Comparison of ENCODE assay signal across 15 cellular contexts in the genomic region with DNA sequence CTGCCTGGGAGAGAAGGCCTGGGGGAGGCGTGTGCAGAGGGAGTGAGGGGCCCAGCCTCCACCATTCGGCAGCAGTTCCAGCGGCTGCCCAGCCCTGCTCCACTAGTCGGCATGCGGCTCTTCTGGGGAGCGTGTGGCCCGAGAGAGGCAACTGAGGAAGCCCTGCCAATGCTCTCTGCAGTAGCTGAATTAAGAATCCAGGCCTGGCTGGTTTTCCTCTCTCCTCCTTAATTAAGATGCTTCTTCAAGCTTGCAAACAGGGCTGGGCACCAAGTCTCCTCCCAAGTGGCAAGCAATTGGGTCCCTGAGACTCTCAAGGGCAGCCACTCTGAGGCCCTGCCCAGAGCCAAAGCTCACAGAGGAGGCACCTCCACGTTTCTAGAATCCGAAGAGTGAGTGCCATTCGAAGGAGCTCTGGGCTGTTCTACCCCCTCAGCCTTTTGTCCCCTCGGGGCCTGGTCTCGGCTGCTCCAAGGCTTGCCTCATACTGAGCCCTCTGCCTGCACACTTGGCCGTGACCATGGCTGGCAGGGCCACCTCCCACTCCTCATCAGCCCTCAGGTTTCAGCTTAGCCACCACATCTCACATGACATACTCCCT.
DNase-seq lines count a peak whose midpoint lies in the region; ATAC-seq and TF ChIP-seq lines count a peak whose summit lies in the region.
"Had no signal": no experiment of that assay in that cellular context is flagged by ENCODE, and none has a peak within 500 bp of the region (broad histone marks: within the 10 kb centered on the region; RNA-seq: fewer than 3 reads in every experiment).

No MANE protein-coding gene starts in this region.

- TF ChIP-seq CTCF in brain (conservative IDR thresholded peaks at IDR 0.05) (no peak), lower lobe of right lung (IDR thresholded peaks at IDR 0.05) (no peak), spleen (IDR thresholded peaks at IDR 0.05 in 8 of 11, conservative IDR thresholded peaks at IDR 0.05 in 3 of 11) (no peak), GM10266 (IDR thresholded peaks at IDR 0.05; ENCODE audit: control insufficient read depth, insufficient read depth, low read depth, missing control alignments) (no peak)

- peak overlapping the region in 1 of 5 experiments; percentile 5 for H3K4me3 Mint-ChIP-seq in brain
- no peak overlapping the region for H3K4me3 Mint-ChIP-seq in activated T-helper 1 cell treated with anti-CD3 and anti-CD28 coated beads, Interleukin-12 subunit alpha, Interleukin-12 subunit beta, Interleukin-2, Interleukin-4 antibody, amounts not matched to agents 30 ng/mL and 10 ng/mL and 1 ng/mL, durations not matched to agents 14 hours and 24 hours and 36 hours
- H3K4me3 Mint-ChIP-seq: activated B cell treated with CpG ODN at 0.5 μM for 24 hours; activated naive CD4-positive, alpha-beta T cell treated with anti-CD3 and anti-CD28 coated beads, Interleukin-2, amount 50 U/mL, for 24 hours; CD4-positive, CD25-positive, alpha-beta regulatory T cell had no signal

- H3K9me3 ChIP-seq in lower lobe of right lung (no peaks in the 10 kb centered on the region), spleen (no peaks in the 10 kb centered on the region)
- H3K9me3 ChIP-seq: neutrophil had no signal

- H3K36me3 ChIP-seq in lower lobe of right lung (peaks cover 22% of the 10 kb centered on the region), spleen (peaks cover 0 to 58% (median 15%) of the 10 kb centered on the region in 6 donors)

- TF ChIP-seq POLR2A in spleen (IDR thresholded peaks at IDR 0.05), result no peak

- H3K9me3 Mint-ChIP-seq in brain, result no peaks in the 10 kb centered on the region
- no peaks in the 10 kb centered on the region for H3K9me3 Mint-ChIP-seq in activated T-helper 1 cell treated with anti-CD3 and anti-CD28 coated beads, Interleukin-12 subunit alpha, Interleukin-12 subunit beta, Interleukin-2, Interleukin-4 antibody, amounts not matched to agents 30 ng/mL and 10 ng/mL and 1 ng/mL, durations not matched to agents 14 hours and 24 hours and 36 hours
- H3K9me3 Mint-ChIP-seq: activated B cell treated with CpG ODN at 0.5 μM for 24 hours; activated naive CD4-positive, alpha-beta T cell treated with anti-CD3 and anti-CD28 coated beads, Interleukin-2, amount 50 U/mL, for 24 hours; CD4-positive, CD25-positive, alpha-beta regulatory T cell had no signal

- H3K4me3 ChIP-seq in lower lobe of right lung, result no peak overlapping the region
- H3K4me3 ChIP-seq in spleen, result no peak overlapping the region
- H3K4me3 ChIP-seq: K562, SK-N-MC had no signal

- WGBS in spleen, 5 donors, result 91 to 93% (median 92%) methylated on average over 8 to 13 of the region's 13 CpGs

- peaks cover 98% of the 10 kb centered on the region for H3K4me1 Mint-ChIP-seq in brain
- peaks cover 12% of the 10 kb centered on the region for H3K4me1 Mint-ChIP-seq in activated T-helper 1 cell treated with anti-CD3 and anti-CD28 coated beads, Interleukin-12 subunit alpha, Interleukin-12 subunit beta, Interleukin-2, Interleukin-4 antibody, amounts not matched to agents 30 ng/mL and 10 ng/mL and 1 ng/mL, durations not matched to agents 14 hours and 24 hours and 36 hours (ENCODE audit: low read depth)

- H3K27me3 ChIP-seq in lower lobe of right lung (ENCODE audit: low read depth) (no peaks in the 10 kb centered on the region), spleen (replicated peaks in 1 of 7) (no peaks in the 10 kb centered on the region)
- H3K27me3 ChIP-seq: neutrophil had no signal

- peaks cover 62% of the 10 kb centered on the region for H3K4me1 ChIP-seq in lower lobe of right lung
- H3K4me1 ChIP-seq in spleen, result peaks cover 13 to 36% (median 30%) of the 10 kb centered on the region in 6 donors

- no peak overlapping the region for H3K27ac ChIP-seq in lower lobe of right lung
- no peak overlapping the region for H3K27ac ChIP-seq in spleen
- H3K27ac ChIP-seq: neutrophil, SK-N-MC had no signal

- H3K36me3 Mint-ChIP-seq in brain, result peaks cover 7% of the 10 kb centered on the region
- no peaks in the 10 kb centered on the region for H3K36me3 Mint-ChIP-seq in activated T-helper 1 cell treated with anti-CD3 and anti-CD28 coated beads, Interleukin-12 subunit alpha, Interleukin-12 subunit beta, Interleukin-2, Interleukin-4 antibody, amounts not matched to agents 30 ng/mL and 10 ng/mL and 1 ng/mL, durations not matched to agents 14 hours and 24 hours and 36 hours (ENCODE audit: low read depth)

- H3K27me3 Mint-ChIP-seq in brain, result no peaks in the 10 kb centered on the region
- no peaks in the 10 kb centered on the region for H3K27me3 Mint-ChIP-seq in activated T-helper 1 cell treated with anti-CD3 and anti-CD28 coated beads, Interleukin-12 subunit alpha, Interleukin-12 subunit beta, Interleukin-2, Interleukin-4 antibody, amounts not matched to agents 30 ng/mL and 10 ng/mL and 1 ng/mL, durations not matched to agents 14 hours and 24 hours and 36 hours (ENCODE audit: insufficient read depth)
- H3K27me3 Mint-ChIP-seq: activated B cell treated with CpG ODN at 0.5 μM for 24 hours; activated naive CD4-positive, alpha-beta T cell treated with anti-CD3 and anti-CD28 coated beads, Interleukin-2, amount 50 U/mL, for 24 hours; CD4-positive, CD25-positive, alpha-beta regulatory T cell had no signal

- DNase-seq in NCI-H446 treated with DMSO at 0.1 percent for 48 hours (lab: John Stamatoyannopoulos, UW), result peak; percentile 22
- peak; percentile 68 for DNase-seq in lower lobe of right lung
- DNase-seq in spleen, result peak; percentile 63
- DNase-seq in activated T-helper 1 cell treated with anti-CD3 and anti-CD28 coated beads, Interleukin-12 subunit alpha, Interleukin-12 subunit beta, Interleukin-2, Interleukin-4 antibody, amounts not matched to agents 30 ng/mL and 10 ng/mL and 1 ng/mL, durations not matched to agents 14 hours and 24 hours and 36 hours (ENCODE audit: low spot score), result no peak
- DNase-seq in AML-193 (lab: John Stamatoyannopoulos, UW), result no peak
- DNase-seq in GM10266 (ENCODE audit: extremely low spot score), result no peak
- DNase-seq: activated B cell treated with CpG ODN at 0.5 μM for 24 hours; CD4-positive, CD25-positive, alpha-beta regulatory T cell; cerebellar nuclear complex had no signal

- ATAC-seq in lower lobe of right lung (peak; percentile 52 to 69), HG02870 (IDR thresholded peaks at IDR 0.05; ENCODE audit: unreplicated experiment) (no peak)
- ATAC-seq: K562 had no signal

- peak overlapping the region; percentile 57 to 99 (median 87) for H3K27ac Mint-ChIP-seq in brain
- H3K27ac Mint-ChIP-seq in activated T-helper 1 cell treated with anti-CD3 and anti-CD28 coated beads, Interleukin-12 subunit alpha, Interleukin-12 subunit beta, Interleukin-2, Interleukin-4 antibody, amounts not matched to agents 30 ng/mL and 10 ng/mL and 1 ng/mL, durations not matched to agents 14 hours and 24 hours and 36 hours, result no peak overlapping the region
- H3K27ac Mint-ChIP-seq: activated B cell treated with CpG ODN at 0.5 μM for 24 hours; activated naive CD4-positive, alpha-beta T cell treated with anti-CD3 and anti-CD28 coated beads, Interleukin-2, amount 50 U/mL, for 24 hours; CD4-positive, CD25-positive, alpha-beta regulatory T cell had no signal

- intact Hi-C loops in lower lobe of right lung (cut with DNase I) (no loop called here), spleen (cut with DNase I; ENCODE audit: low total_unique reads) (no loop called here)
- intact Hi-C loops in activated T-helper 1 cell treated with anti-CD3 and anti-CD28 coated beads, Interleukin-12 subunit alpha, Interleukin-12 subunit beta, Interleukin-2, Interleukin-4 antibody, amounts not matched to agents 30 ng/mL and 10 ng/mL and 1 ng/mL, durations not matched to agents 14 hours and 24 hours and 36 hours (cut with micrococcal nuclease), result no loop called here

Comparison
In these comparisons a context has a peak if more than half of its experiments do, and no peak if none do; other contexts are left out.
1. DNase-seq: peak in NCI-H446 treated with DMSO at 0.1 percent for 48 hours (single experiment), lower lobe of right lung (single experiment) and spleen (single experiment); none in activated T-helper 1 cell treated with anti-CD3 and anti-CD28 coated beads, Interleukin-12 subunit alpha, Interleukin-12 subunit beta, Interleukin-2, Interleukin-4 antibody, amounts not matched to agents 30 ng/mL and 10 ng/mL and 1 ng/mL, durations not matched to agents 14 hours and 24 hours and 36 hours (single experiment), AML-193 (0 of 2) and GM10266 (single experiment).